12 cellular contexts compared by ENCODE assay signal in genomic region chr16:19382887-19383816, GRCh38. TPM values are rescaled to one million over a fixed set of nuclear protein-coding genes. Genes with fewer than 3 reads are reported as not detected.
DNase-seq lines count a peak whose midpoint lies in the region; ATAC-seq and TF ChIP-seq lines count a peak whose summit lies in the region.
"Had no signal": no experiment of that assay in that cellular context is flagged by ENCODE, and none has a peak within 500 bp of the region (broad histone marks: within the 10 kb centered on the region; RNA-seq: fewer than 3 reads in every experiment).

No MANE protein-coding gene starts in this region.

- no peaks in the 10 kb centered on the region for H3K79me2 ChIP-seq in OCI-LY7 (ENCODE audit: insufficient read depth, low read depth, low read length)

- H3K4me1 ChIP-seq in OCI-LY7 (ENCODE audit: insufficient read depth, low read length, poor library complexity, severe bottlenecking) (peaks cover 38% of the 10 kb centered on the region), lung (ENCODE audit: control insufficient read depth in 2 of 2, insufficient read depth in 2 of 2, low read length in 2 of 2) (peaks cover 0 to 4% of the 10 kb centered on the region in 2 donors)

- no peaks in the 10 kb centered on the region for H3K9me2 ChIP-seq in OCI-LY7 (ENCODE audit: insufficient read depth, low read length)

- no peaks in the 10 kb centered on the region for H4K20me1 ChIP-seq in OCI-LY7 (ENCODE audit: insufficient read depth, low read length)

- peak; percentile 30 for DNase-seq in DMS153 (lab: John Stamatoyannopoulos, UW)
- peak; percentile 42 for DNase-seq in MG63
- no peak for DNase-seq in OCI-LY7 (ENCODE audit: low spot score)
- peak; percentile 83 for DNase-seq in lung (ENCODE audit: low spot score)
- DNase-seq in AG08395 (ENCODE audit: low spot score) = no peak
- DNase-seq in iPS-NIHi7 (ENCODE audit: extremely low spot score) = no peak
- DNase-seq in stimulated activated CD4-positive, alpha-beta T cell treated with anti-CD3 and anti-CD28 coated beads, Interleukin-12 subunit alpha, Interleukin-12 subunit beta, amount 100 ng/mL, for 4 hours = no peak
- DNase-seq: activated B cell treated with CpG ODN at 0.5 μM for 24 hours, mesendoderm, Peyer's patch had no signal

- no peaks in the 10 kb centered on the region for H3K9me3 ChIP-seq in MG63
- no peaks in the 10 kb centered on the region for H3K9me3 ChIP-seq in OCI-LY7 (ENCODE audit: low read length)
- H3K9me3 ChIP-seq in lung (ENCODE audit: control insufficient read depth in 2 of 2, insufficient read depth in 1 of 2, low read length in 1 of 2) = no peaks in the 10 kb centered on the region
- H3K9me3 ChIP-seq: Peyer's patch had no signal

- H3K27me3 ChIP-seq in MG63 (peaks cover 2% of the 10 kb centered on the region; the same call in 1 of the 2 replicates), lung (ENCODE audit: control insufficient read depth, insufficient read depth) (no peaks in the 10 kb centered on the region)
- H3K27me3 ChIP-seq: Peyer's patch had no signal

- no TSS peak for BruUV-seq in OCI-LY7 (replicated peaks; lab: Mats Ljungman, UMichigan)

- no peak overlapping the region for H3K4me3 ChIP-seq in MG63
- no peak overlapping the region for H3K4me3 ChIP-seq in OCI-LY7 (ENCODE audit: low read depth, low read length, poor library complexity, severe bottlenecking)
- H3K4me3 ChIP-seq in lung = no peak overlapping the region
- H3K4me3 ChIP-seq: Peyer's patch had no signal

- POLR2A ChIA-PET in OCI-LY7 (lab: Charles Lee) = no interaction called here

- peak; percentile 39 for ATAC-seq in lung (ENCODE audit: insufficient read depth, low FRiP score)
- ATAC-seq: sciatic nerve had no signal

- CTCF ChIA-PET in OCI-LY7 (lab: Charles Lee; ENCODE audit: unreplicated experiment) = no interaction called here

- no peak overlapping the region for H3K27ac ChIP-seq in OCI-LY7 (ENCODE audit: low read depth, low read length, poor library complexity, severe bottlenecking)
- peak overlapping the region in 1 of 2 donors; percentile 63 for H3K27ac ChIP-seq in lung (ENCODE audit: low read depth in 1 of 2, low read length in 1 of 2)
- H3K27ac ChIP-seq: dorsolateral prefrontal cortex, Peyer's patch had no signal

- intact Hi-C loops in OCI-LY7 (cut with micrococcal nuclease; ENCODE audit: unreplicated experiment) = no loop called here

- 39 to 46% methylated on average over 20 of the region's 20 CpGs for WGBS in lung, 2 donors

- peak overlapping the region; percentile 28; the same call in 1 of the 2 replicates for H2AFZ ChIP-seq in OCI-LY7 (ENCODE audit: low read length)

- H3K36me3 ChIP-seq in MG63 (no peaks in the 10 kb centered on the region), OCI-LY7 (ENCODE audit: insufficient read depth, low read length) (no peaks in the 10 kb centered on the region), lung (ENCODE audit: control insufficient read depth in 2 of 2, insufficient read depth in 2 of 2, low read length in 2 of 2) (no peaks in the 10 kb centered on the region)
- H3K36me3 ChIP-seq: Peyer's patch had no signal

- TF ChIP-seq CTCF in OCI-LY7 (conservative IDR thresholded peaks at IDR 0.05; ENCODE audit: low read length) = no peak
- TF ChIP-seq CTCF in lung (IDR thresholded peaks at IDR 0.05; ENCODE audit: control extremely low read depth, extremely low read depth) = no peak

- H3K4me2 ChIP-seq in OCI-LY7 (ENCODE audit: low read length) = 0 out of 2 replicates have a peak overlapping the region, but pooled peaks have one; percentile 17

RNA-seq across cellular contexts. Expression of gene TMC5, which starts 34.5 kb away (rescaled TPM):
- not detected in 2 replicates for total RNA-seq in MG63 (2014; rRNA removed; shearing (Covaris generic); ENCODE audit: low replicate concordance)
- total RNA-seq in OCI-LY7 (2014; rRNA removed; shearing (Covaris generic)) = not detected in 2 replicates
- total RNA-seq in OCI-LY7 (2022) (0.18 TPM in 1 of 2 replicates, not detected in the other), lung (100 to 1,000 TPM in 1 of 2 donors, 10 to 100 TPM in 1; 56.3 to 129 TPM)
- polyA plus RNA-seq in lung = 10 to 100 TPM; 43.2 to 50.5 TPM
- total RNA-seq: activated B cell treated with CpG ODN at 0.5 μM for 24 hours had no signal

Comparison
In these comparisons a context has a peak if more than half of its experiments do, and no peak if none do; other contexts are left out.
1. DNase-seq: peak in DMS153 (single experiment), MG63 (single experiment) and lung (single experiment); none in OCI-LY7 (single experiment), AG08395 (single experiment), iPS-NIHi7 (single experiment) and stimulated activated CD4-positive, alpha-beta T cell treated with anti-CD3 and anti-CD28 coated beads, Interleukin-12 subunit alpha, Interleukin-12 subunit beta, amount 100 ng/mL, for 4 hours (single experiment).
2. RNA of gene TMC5, which starts 34.5 kb away (total RNA-seq): 56.3 to 129 TPM in lung; 0.18 TPM in OCI-LY7 and not detected in MG63; every median in the first group is over 10 times any median in the second.